8 cellular contexts compared by ENCODE assay signal in genomic region chr2:218711550-218711929, GRCh38. TPM values are rescaled to one million over a fixed set of nuclear protein-coding genes. Genes with fewer than 3 reads are reported as not detected.
DNase-seq lines count a peak whose midpoint lies in the region; ATAC-seq and TF ChIP-seq lines count a peak whose summit lies in the region.

No MANE protein-coding gene starts in this region.

- peak overlapping the region; percentile 96 to 99 (median 97) for H3K4me3 Mint-ChIP-seq in brain
- H3K4me3 Mint-ChIP-seq in memory B cell = peak overlapping the region; percentile 97

- no peak for ATAC-seq in memory B cell (ENCODE audit: low read depth)
- no peak for ATAC-seq in HG03571 (IDR thresholded peaks at IDR 0.05; ENCODE audit: unreplicated experiment)

- H3K4me1 Mint-ChIP-seq in brain = peaks cover 41% of the 10 kb centered on the region
- H3K4me1 Mint-ChIP-seq in memory B cell = peaks cover 15% of the 10 kb centered on the region

- TF ChIP-seq CTCF in brain (conservative IDR thresholded peaks at IDR 0.05) = no peak

- H3K27me3 Mint-ChIP-seq in brain (peaks cover 12% of the 10 kb centered on the region), memory B cell (no peaks in the 10 kb centered on the region)

- H3K27ac Mint-ChIP-seq in brain = peak overlapping the region; percentile 96 to 98 (median 96)
- peak overlapping the region; percentile 95 for H3K27ac Mint-ChIP-seq in memory B cell

- peaks cover 0 to 3% (median 2%) of the 10 kb centered on the region in 5 experiments for H3K9me3 Mint-ChIP-seq in brain
- no peaks in the 10 kb centered on the region for H3K9me3 Mint-ChIP-seq in memory B cell

- H3K36me3 Mint-ChIP-seq in brain (peaks cover 12% of the 10 kb centered on the region), memory B cell (peaks cover 2% of the 10 kb centered on the region)

- DNase-seq in AG20443 (ENCODE audit: low spot score) = peak; percentile 27
- DNase-seq in HS-27A (ENCODE audit: low read depth) = peak; percentile 2
- no peak for DNase-seq in memory B cell (ENCODE audit: low spot score in 2 of 2)
- no peak for DNase-seq in stimulated activated CD8-positive, alpha-beta memory T cell treated with anti-CD3 and anti-CD28 coated beads, Interleukin-4, amount 100 ng/mL, for 48 hours
- no peak for DNase-seq in OCI-M2 (lab: John Stamatoyannopoulos, UW; ENCODE audit: unreplicated experiment)
- DNase-seq in AG08395 (ENCODE audit: low spot score) = no peak

RNA-seq across cellular contexts. Expression of gene TTLL4, which starts 0.9 kb away (rescaled TPM):
- polyA plus RNA-seq in brain (ENCODE audit: insufficient read depth, low read depth, low replicate concordance) = 13.7 TPM

RNA-seq across cellular contexts. Expression of gene STK36, which starts 39.7 kb away (rescaled TPM):
- polyA plus RNA-seq in brain (ENCODE audit: insufficient read depth, low read depth, low replicate concordance) = 12.8 TPM

RNA-seq across cellular contexts. Expression of gene RNF25, which starts 39.7 kb away (rescaled TPM):
- 34.0 TPM for polyA plus RNA-seq in brain (ENCODE audit: insufficient read depth, low read depth, low replicate concordance)

RNA-seq across cellular contexts. Expression of gene BCS1L, which starts 52.1 kb away (rescaled TPM):
- polyA plus RNA-seq in brain (ENCODE audit: insufficient read depth, low read depth, low replicate concordance) = 29.8 TPM

RNA-seq across cellular contexts. Expression of gene ZNF142, which starts 52.1 kb away (rescaled TPM):
- polyA plus RNA-seq in brain (ENCODE audit: insufficient read depth, low read depth, low replicate concordance) = 20.1 TPM

Comparison
In these comparisons a context has a peak if more than half of its experiments do, and no peak if none do; other contexts are left out.
1. DNase-seq: peak in AG20443 (single experiment) and HS-27A (single experiment); none in memory B cell (0 of 2), stimulated activated CD8-positive, alpha-beta memory T cell treated with anti-CD3 and anti-CD28 coated beads, Interleukin-4, amount 100 ng/mL, for 48 hours (single experiment), OCI-M2 (single experiment) and AG08395 (single experiment).